ENCODE assay signal across 8 cellular contexts in the genomic region with DNA sequence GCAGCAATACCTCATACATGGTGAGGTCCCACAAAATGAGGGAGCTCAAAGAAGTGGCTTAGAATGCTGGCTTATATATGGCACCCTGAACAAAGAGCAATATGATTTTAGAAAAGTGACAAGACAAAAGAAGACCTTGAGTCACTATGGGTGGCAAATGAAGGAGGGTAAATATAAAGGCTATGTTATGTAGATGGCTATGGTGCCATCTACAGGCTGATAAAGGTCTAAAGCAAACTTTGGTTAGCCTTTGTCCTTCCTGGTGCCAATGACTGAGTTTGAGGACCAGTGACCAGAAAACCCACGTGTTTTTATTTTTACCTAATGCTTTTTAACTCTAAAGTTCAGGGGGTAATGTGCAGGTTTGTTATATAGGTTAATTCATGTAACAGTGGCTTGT.
DNase-seq lines count a peak whose midpoint lies in the region; ATAC-seq and TF ChIP-seq lines count a peak whose summit lies in the region.

No MANE protein-coding gene starts in this region.

- peaks cover 17% of the 10 kb centered on the region for H3K27me3 Mint-ChIP-seq in CD4-positive, alpha-beta T cell

- TF ChIP-seq CTCF in CD4-positive, alpha-beta T cell (IDR thresholded peaks at IDR 0.05) = no peak

- ATAC-seq in left colon (peak; percentile 68), GM18873 (IDR thresholded peaks at IDR 0.05; ENCODE audit: low FRiP score, unreplicated experiment) (no peak)
- no peak for ATAC-seq in CD4-positive, alpha-beta T cell (ENCODE audit: poor library complexity)

- no peak overlapping the region for H3K27ac ChIP-seq in CD4-positive, alpha-beta T cell (ENCODE audit: low read depth, low read length)

- H3K9me3 Mint-ChIP-seq in CD4-positive, alpha-beta T cell = no peaks in the 10 kb centered on the region

- H3K27ac Mint-ChIP-seq in CD4-positive, alpha-beta T cell = no peak overlapping the region

- H3K27me3 ChIP-seq in CD4-positive, alpha-beta T cell (ENCODE audit: control insufficient read depth, insufficient read depth, low read length) = no peaks in the 10 kb centered on the region

- POLR2A ChIA-PET in CD4-positive, alpha-beta T cell (lab: Charles Lee) = no interaction called here

- H3K4me1 Mint-ChIP-seq in CD4-positive, alpha-beta T cell (ENCODE audit: low read depth) = no peaks in the 10 kb centered on the region

- H3K36me3 Mint-ChIP-seq in CD4-positive, alpha-beta T cell (ENCODE audit: low read depth) = no peaks in the 10 kb centered on the region

- H3K9me3 ChIP-seq in CD4-positive, alpha-beta T cell (ENCODE audit: control insufficient read depth, low read length) = no peaks in the 10 kb centered on the region

- peak; percentile 27 for DNase-seq in NCI-H2107 treated with DMSO at 0.1 percent for 48 hours (lab: John Stamatoyannopoulos, UW; ENCODE audit: unreplicated experiment)
- DNase-seq in NCI-H2107 (lab: John Stamatoyannopoulos, UW) = no peak
- peak; percentile 20 for DNase-seq in HuH-7 (ENCODE audit: low spot score)
- DNase-seq in SW 1271 (lab: John Stamatoyannopoulos, UW) = peak; percentile 4 to 30
- DNase-seq in left colon = no peak
- no peak for DNase-seq in CD4-positive, alpha-beta T cell
- DNase-seq in GF-D8 (lab: John Stamatoyannopoulos, UW) = no peak

- intact Hi-C loops in left colon (cut with DNase I, micrococcal nuclease) = no loop called here
- intact Hi-C loops in CD4-positive, alpha-beta T cell (cut with DNase I, micrococcal nuclease) = no loop called here

- H3K4me3 Mint-ChIP-seq in CD4-positive, alpha-beta T cell = no peak overlapping the region

- CTCF ChIA-PET in CD4-positive, alpha-beta T cell (lab: Charles Lee) = no interaction called here

Comparison
In these comparisons a context has a peak if more than half of its experiments do, and no peak if none do; other contexts are left out.
1. DNase-seq: peak in NCI-H2107 treated with DMSO at 0.1 percent for 48 hours (single experiment), HuH-7 (single experiment) and SW 1271 (2 of 2); none in NCI-H2107 (single experiment), left colon (0 of 2), CD4-positive, alpha-beta T cell (0 of 10) and GF-D8 (single experiment).